Comparison of ENCODE assay signal across 13 cellular contexts in genomic region chr5:113212244-113212920, GRCh38.
DNase-seq lines count a peak whose midpoint lies in the region; ATAC-seq and TF ChIP-seq lines count a peak whose summit lies in the region.
"Had no signal": no experiment of that assay in that cellular context is flagged by ENCODE, and none has a peak within 500 bp of the region (broad histone marks: within the 10 kb centered on the region; RNA-seq: fewer than 3 reads in every experiment).

No MANE protein-coding gene starts in this region.

- no peaks in the 10 kb centered on the region for H3K9me3 ChIP-seq in testis
- H3K9me3 ChIP-seq: psoas muscle had no signal

- H3K4me3 ChIP-seq in testis = no peak overlapping the region
- H3K4me3 ChIP-seq: psoas muscle had no signal

- no peak for ATAC-seq in GM18861 (IDR thresholded peaks at IDR 0.05; ENCODE audit: unreplicated experiment)

- no peak for TF ChIP-seq POLR2A in testis (IDR thresholded peaks at IDR 0.05)

- WGBS in testis, 2 donors = 46 to 48% methylated on average over 5 of the region's 5 CpGs

- peaks cover 14% of the 10 kb centered on the region for H3K4me1 ChIP-seq in testis

- TF ChIP-seq CTCF in testis (IDR thresholded peaks at IDR 0.05) = no peak

- intact Hi-C loops in testis (cut with DNase I; ENCODE audit: low total_unique reads) = no loop called here

- no peaks in the 10 kb centered on the region for H3K27me3 ChIP-seq in testis

- DNase-seq in HK-2 (ENCODE audit: unreplicated experiment) = peak; percentile 1
- peak; percentile 20 to 33 for DNase-seq in SHP77 (lab: John Stamatoyannopoulos, UW)
- DNase-seq in fibroblast of peridontal ligament (ENCODE audit: extremely low read depth) = peak; percentile 57
- peak; percentile 29 for DNase-seq in pulmonary artery endothelial cell (ENCODE audit: low read depth, low spot score)
- no peak for DNase-seq in T1000 (lab: John Stamatoyannopoulos, UW)
- no peak for DNase-seq in testis
- no peak for DNase-seq in cortex of kidney (lab: John Stamatoyannopoulos, UW)
- DNase-seq: activated CD4-positive, CD25-positive, alpha-beta regulatory T cell; amniotic stem cell; GDM1; NCI-H187; psoas muscle had no signal

- H3K36me3 ChIP-seq in testis (ENCODE audit: low read depth, missing control alignments) = no peaks in the 10 kb centered on the region

- no peak overlapping the region for H3K27ac ChIP-seq in testis
- H3K27ac ChIP-seq: psoas muscle had no signal

Comparison
In these comparisons a context has a peak if more than half of its experiments do, and no peak if none do; other contexts are left out.
1. DNase-seq: peak in HK-2 (single experiment), SHP77 (2 of 2), fibroblast of peridontal ligament (single experiment) and pulmonary artery endothelial cell (single experiment); none in T1000 (single experiment), testis (single experiment) and cortex of kidney (single experiment).